8 cellular contexts compared by ENCODE assay signal in genomic region chr7:112391841-112392286, GRCh38. TPM values are rescaled to one million over a fixed set of nuclear protein-coding genes. Genes with fewer than 3 reads are reported as not detected.
DNase-seq lines count a peak whose midpoint lies in the region; ATAC-seq and TF ChIP-seq lines count a peak whose summit lies in the region.
"Not testable (repeated sequence)": the region's sequence is repeated elsewhere in the genome, so short reads cannot be mapped to it uniquely, and the experiment has no call there.

No MANE protein-coding gene starts in this region.

- H2BK120ac ChIP-seq in trophoblast cell (ENCODE audit: insufficient read depth, low read length, poor library complexity): peak overlapping the region; percentile 62

- peak overlapping the region; percentile 3 for H2AFZ ChIP-seq in trophoblast cell (ENCODE audit: insufficient read depth, low read length, poor library complexity)

- not testable (repeated sequence) for H3K36me3 ChIP-seq in trophoblast cell (ENCODE audit: control insufficient read depth in 1 of 2, insufficient read depth in 2 of 2, low read length in 2 of 2); thoracic aorta

- H3K4me3 ChIP-seq in trophoblast cell (ENCODE audit: low read depth, low read length) (peak overlapping the region; percentile 58), thoracic aorta (peak overlapping the region; percentile 87)

- ATAC-seq in HG02798 (IDR thresholded peaks at IDR 0.05; ENCODE audit: poor library complexity, unreplicated experiment): peak; percentile 76
- peak; percentile 71 for ATAC-seq in left ventricle myocardium superior
- not testable (repeated sequence) for ATAC-seq in thoracic aorta (ENCODE audit: insufficient number of reproducible peaks, low FRiP score, low read depth)

- H3K4ac ChIP-seq in trophoblast cell (ENCODE audit: low read depth, low read length): not testable (repeated sequence)

- DNase-seq in GF-D8 (lab: John Stamatoyannopoulos, UW): peak; percentile 54
- DNase-seq in NCI-H2081 (lab: John Stamatoyannopoulos, UW): peak; percentile 84 to 88
- peak; percentile 58 for DNase-seq in T-helper 22 cell (ENCODE audit: low read depth)
- peak in 39 of 56 donors; percentile 8 to 85 (median 39) for DNase-seq in amygdala (lab: John Stamatoyannopoulos, UW)
- DNase-seq in left ventricle myocardium superior: peak; percentile 80
- peak; percentile 24 to 56 for DNase-seq in trophoblast cell
- DNase-seq in thoracic aorta (ENCODE audit: low spot score): peak; percentile 10

- not testable (repeated sequence) for H2AK5ac ChIP-seq in trophoblast cell (ENCODE audit: low read length)

- peak overlapping the region; percentile 51 for H4K12ac ChIP-seq in trophoblast cell (ENCODE audit: low read depth, low read length)

- not testable (repeated sequence) for H2BK5ac ChIP-seq in trophoblast cell (ENCODE audit: low read depth, low read length, poor library complexity)

- H3K18ac ChIP-seq in trophoblast cell (ENCODE audit: low read length): not testable (repeated sequence)

- H4K91ac ChIP-seq in trophoblast cell (ENCODE audit: low read depth, low read length): peak overlapping the region; percentile 7

- not testable (repeated sequence) for H2BK12ac ChIP-seq in trophoblast cell (ENCODE audit: low read length)

- H4K8ac ChIP-seq in trophoblast cell (ENCODE audit: low read depth, low read length): peak overlapping the region; percentile 90

- not testable (repeated sequence) for H3K4me1 ChIP-seq in trophoblast cell (ENCODE audit: control insufficient read depth in 1 of 2, insufficient read depth in 2 of 2, low read length in 2 of 2); thoracic aorta (ENCODE audit: control insufficient read depth in 1 of 2, low read depth in 2 of 2)

- H3K79me1 ChIP-seq in trophoblast cell (ENCODE audit: low read length): not testable (repeated sequence)

- H3K4me2 ChIP-seq in trophoblast cell (ENCODE audit: low read length): peak overlapping the region; percentile 50

- intact Hi-C loops in left ventricle myocardium superior (cut with micrococcal nuclease): not testable (repeated sequence)

- not testable (repeated sequence) for H3K79me2 ChIP-seq in trophoblast cell (ENCODE audit: control insufficient read depth, insufficient read depth, low read length, poor library complexity)

- no CpG with 5 or more reads among the region's 37 CpGs for WGBS in trophoblast cell (ENCODE audit: extremely low coverage, insufficient coverage, insufficient read length)

- not testable (repeated sequence) for H3K9ac ChIP-seq in trophoblast cell (ENCODE audit: low read length)

- H3K27me3 ChIP-seq in trophoblast cell (ENCODE audit: insufficient read depth, low read length); thoracic aorta (replicated peaks; ENCODE audit: insufficient read depth): not testable (repeated sequence)

- not testable (repeated sequence) for H3K14ac ChIP-seq in trophoblast cell (ENCODE audit: low read length)

- not testable (repeated sequence) for TF ChIP-seq CTCF in thoracic aorta (IDR thresholded peaks at IDR 0.05)

- not testable (repeated sequence) for H3K9me3 ChIP-seq in trophoblast cell (ENCODE audit: insufficient read depth, low read depth, low read length); thoracic aorta

- H3K27ac ChIP-seq in trophoblast cell (ENCODE audit: low read depth, low read length): peak overlapping the region; percentile 52
- H3K27ac ChIP-seq in thoracic aorta: peak overlapping the region; percentile 37 to 57

- H3K23ac ChIP-seq in trophoblast cell (ENCODE audit: low read length): not testable (repeated sequence)

RNA-seq across cellular contexts. Expression of gene IFRD1, which starts 58.4 kb away (rescaled TPM):
- total RNA-seq in left ventricle myocardium superior (20.6 TPM), thoracic aorta (10 to 100 TPM; 67.0 to 99.6 TPM)
- 271 and 280 TPM in 2 replicates for polyA plus RNA-seq in trophoblast cell (2013)

Comparison
In these comparisons a context has a peak if more than half of its experiments do, and no peak if none do; other contexts are left out.
1. DNase-seq: peak in every context shown above with its lines; median percentile 86 in NCI-H2081; 80 in left ventricle myocardium superior; 58 in T-helper 22 cell; 54 in GF-D8; 40 in trophoblast cell; 39 in amygdala; 10 in thoracic aorta.